In the genomic region with DNA sequence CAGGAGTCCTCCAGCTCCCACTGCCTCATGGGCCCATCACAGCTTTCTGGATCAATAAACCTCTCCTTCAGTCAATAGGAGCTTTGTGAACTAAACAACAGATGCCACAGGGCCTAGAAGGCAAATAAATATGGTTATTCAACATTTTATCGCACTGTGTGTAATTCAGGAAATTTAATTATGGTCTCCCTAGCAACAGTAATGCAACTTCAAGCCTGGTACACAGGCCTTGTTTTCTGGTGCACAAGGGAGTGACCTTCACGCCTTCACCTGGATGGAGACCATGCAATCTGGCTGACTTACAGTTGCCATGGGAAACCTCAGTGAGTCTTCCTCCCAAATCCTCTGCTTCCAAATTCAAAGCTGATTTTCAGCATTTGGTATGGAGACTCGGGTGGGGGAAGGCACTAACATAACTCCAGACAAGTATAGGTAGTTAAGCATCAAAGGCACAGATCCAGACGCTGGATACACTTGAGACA, we compare ENCODE assay signal across 1 cellular context.
TF ChIP-seq lines count a peak whose summit lies in the region.

No MANE protein-coding gene starts in this region.

TF ChIP-seq in SK-N-SH, 30 proteins besides CTCF, POLR2A, EP300 and RAD21 (continued from another document):
- no peak for TF ChIP-seq REST (IDR thresholded peaks at IDR 0.05; ENCODE audit: low read depth, low read length)
- TF ChIP-seq YY1 (IDR thresholded peaks at IDR 0.05; ENCODE audit: low read depth): no peak
- TF ChIP-seq RXRA (IDR thresholded peaks at IDR 0.05; ENCODE audit: borderline replicate concordance, low read depth): no peak
- no peak for TF ChIP-seq FOXM1 (IDR thresholded peaks at IDR 0.05; ENCODE audit: low read depth)
- no peak for TF ChIP-seq GABPA (IDR thresholded peaks at IDR 0.05; ENCODE audit: low read depth)
- TF ChIP-seq FOSL2 (IDR thresholded peaks at IDR 0.05; ENCODE audit: borderline replicate concordance, low read depth): no peak
- no peak for TF ChIP-seq TEAD4 (IDR thresholded peaks at IDR 0.05; ENCODE audit: borderline replicate concordance, insufficient read depth)
- no peak for TF ChIP-seq NFIC (IDR thresholded peaks at IDR 0.05; ENCODE audit: borderline replicate concordance)
- TF ChIP-seq JUND (IDR thresholded peaks at IDR 0.05): no peak
- no peak for TF ChIP-seq EZH2phosphoT487 (IDR thresholded peaks at IDR 0.05; ENCODE audit: borderline replicate concordance, low read depth)
- no peak for TF ChIP-seq NRF1 (IDR thresholded peaks at IDR 0.05; ENCODE audit: low read depth, low read length)
- TF ChIP-seq, protein P1, sequence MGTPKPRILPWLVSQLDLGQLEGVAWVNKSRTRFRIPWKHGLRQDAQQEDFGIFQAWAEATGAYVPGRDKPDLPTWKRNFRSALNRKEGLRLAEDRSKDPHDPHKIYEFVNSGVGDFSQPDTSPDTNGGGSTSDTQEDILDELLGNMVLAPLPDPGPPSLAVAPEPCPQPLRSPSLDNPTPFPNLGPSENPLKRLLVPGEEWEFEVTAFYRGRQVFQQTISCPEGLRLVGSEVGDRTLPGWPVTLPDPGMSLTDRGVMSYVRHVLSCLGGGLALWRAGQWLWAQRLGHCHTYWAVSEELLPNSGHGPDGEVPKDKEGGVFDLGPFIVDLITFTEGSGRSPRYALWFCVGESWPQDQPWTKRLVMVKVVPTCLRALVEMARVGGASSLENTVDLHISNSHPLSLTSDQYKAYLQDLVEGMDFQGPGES (IDR thresholded peaks at IDR 0.05; ENCODE audit: low read depth, low read length): no peak
- TF ChIP-seq, protein P2, sequence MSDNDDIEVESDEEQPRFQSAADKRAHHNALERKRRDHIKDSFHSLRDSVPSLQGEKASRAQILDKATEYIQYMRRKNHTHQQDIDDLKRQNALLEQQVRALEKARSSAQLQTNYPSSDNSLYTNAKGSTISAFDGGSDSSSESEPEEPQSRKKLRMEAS (IDR thresholded peaks at IDR 0.05; ENCODE audit: low read depth): no peak
- no peak for TF ChIP-seq RFX5 (IDR thresholded peaks at IDR 0.05; ENCODE audit: low read length)
- TF ChIP-seq ZBTB33 (IDR thresholded peaks at IDR 0.05; ENCODE audit: borderline replicate concordance, low read depth): no peak
